ENCODE assay signal across 22 cellular contexts in the genomic region with DNA sequence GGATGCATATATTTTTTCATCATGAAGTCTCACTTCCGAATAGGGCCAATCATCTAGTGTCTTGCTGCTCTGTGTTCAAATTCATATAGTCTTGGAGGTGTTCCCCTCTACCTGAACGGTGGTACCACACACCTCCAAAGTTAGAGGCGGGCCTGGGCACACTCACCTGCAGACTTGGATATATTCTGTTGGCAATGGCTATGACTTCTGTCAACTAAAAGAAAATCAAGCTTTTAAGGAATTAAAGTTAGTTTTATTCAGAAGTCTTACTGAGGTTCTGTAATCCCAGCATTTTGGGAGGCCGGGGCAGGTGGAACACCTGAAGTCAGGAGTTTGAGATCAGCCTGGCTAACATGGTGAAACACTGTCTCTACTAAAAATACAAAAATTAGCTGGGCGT. TPM values are rescaled to one million over a fixed set of nuclear protein-coding genes. Genes with fewer than 3 reads are reported as not detected.
"Had no signal": no experiment of that assay in that cellular context is flagged by ENCODE, and none has a peak within 500 bp of the region (broad histone marks: within the 10 kb centered on the region; RNA-seq: fewer than 3 reads in every experiment).

No MANE protein-coding gene starts in this region.

- H3K27me3 ChIP-seq: foreskin keratinocyte, ovary, thyroid gland had no signal

- H3K4me3 ChIP-seq: left lung, lung, ovary, prostate gland, spleen, thyroid gland had no signal

- DNase-seq: activated CD4-positive, alpha-beta T cell treated with anti-CD3 and anti-CD28 coated beads, Interleukin-2, amount 10 ng/mL, durations not matched to agents 24 days and 14 days; activated CD8-positive, alpha-beta T cell treated with anti-CD3 and anti-CD28 coated beads, Interleukin-2, amount 10 ng/mL, durations not matched to agents 7 days and 5 days; activated naive CD4-positive, alpha-beta T cell treated with anti-CD3 and anti-CD28 coated beads for 36 hours; activated naive CD8-positive, alpha-beta T cell treated with anti-CD3 and anti-CD28 coated beads, Interleukin-2, amount 10 ng/mL, durations not matched to agents 7 days and 5 days; activated T-cell treated with anti-CD3 and anti-CD28 coated beads, Interleukin-2, amount 50 U/mL, for 24 hours; amniotic stem cell; cerebellar nuclear complex; effector memory CD4-positive, alpha-beta T cell; foreskin keratinocyte; kidney; left lung; naive thymus-derived CD8-positive, alpha-beta T cell; ovary; spleen; stimulated activated CD4-positive, alpha-beta T cell treated with anti-CD3 and anti-CD28 coated beads, Interleukin-4, amount 100 ng/mL, for 1 hour; stimulated activated naive CD4-positive, alpha-beta T cell treated with Interleukin-2 at 50 U/mL for 16 hours; thyroid gland had no signal

- H3K4me1 ChIP-seq: prostate gland had no signal

- ATAC-seq: activated CD4-positive, CD25-positive, alpha-beta regulatory T cell treated with anti-CD3 and anti-CD28 coated beads, Interleukin-2, amount 50 U/mL, for 24 hours; activated CD8-positive, alpha-beta T cell treated with anti-CD3 and anti-CD28 coated beads, Interleukin-2, amount 10 ng/mL, durations not matched to agents 7 days and 5 days; activated T-helper 17 cell treated with anti-CD3 and anti-CD28 coated beads, Interleukin-2, amount 50 U/mL, for 72 hours; foreskin keratinocyte; left lung; naive thymus-derived CD8-positive, alpha-beta T cell had no signal

- H3K27ac ChIP-seq: foreskin keratinocyte, left lung, ovary, prostate gland, thyroid gland had no signal

- H3K36me3 ChIP-seq: left lung, ovary, prostate gland, spleen, thyroid gland had no signal

- H3K9me3 ChIP-seq: left lung, ovary, prostate gland, spleen, thyroid gland had no signal

RNA-seq across cellular contexts. Expression of gene NIPAL4, which starts 2.6 kb away (rescaled TPM):
- total RNA-seq: activated CD8-positive, alpha-beta T cell treated with anti-CD3 and anti-CD28 coated beads, Interleukin-2, amount 10 ng/mL, durations not matched to agents 7 days and 5 days; activated naive CD8-positive, alpha-beta T cell treated with anti-CD3 and anti-CD28 coated beads, Interleukin-2, amount 10 ng/mL, durations not matched to agents 7 days and 5 days; kidney; mesenteric fat pad had no signal
